ENCODE assay signal across 2 cellular contexts in the genomic region with DNA sequence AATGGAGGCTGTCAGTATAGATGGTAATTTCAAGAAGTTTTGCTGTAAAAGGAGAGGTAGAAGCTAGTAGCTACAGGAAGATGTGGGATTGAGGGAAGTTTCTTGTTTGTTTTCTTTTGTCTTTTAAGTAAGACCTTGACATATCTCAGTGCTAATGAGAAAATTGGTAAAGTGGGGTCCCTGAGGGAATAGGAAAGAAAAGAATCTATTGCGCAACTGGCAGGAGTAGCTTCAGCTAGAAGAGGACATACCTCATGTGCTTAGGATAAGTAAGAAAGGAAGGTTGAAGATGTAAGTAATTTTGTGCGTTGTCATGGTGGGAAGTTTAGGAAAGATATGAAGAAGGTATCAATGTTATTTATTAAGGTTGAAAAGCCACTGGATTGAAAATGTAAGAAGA.
A peak's percentile ranks its signal among the peaks of the same experiment; 100 is the strongest.
TF ChIP-seq lines count a peak whose summit lies in the region.

No MANE protein-coding gene starts in this region.

TF ChIP-seq in HepG2, 621 proteins besides CTCF, POLR2A, EP300 and RAD21:
- TF ChIP-seq ZNF225 (CRISPR knock-in tag; IDR thresholded peaks at IDR 0.05) (no peak), ZNF7 (CRISPR knock-in tag; IDR thresholded peaks at IDR 0.05) (no peak), ZMYM3 (CRISPR knock-in tag; IDR thresholded peaks at IDR 0.05) (no peak), PRMT3 (CRISPR knock-in tag; IDR thresholded peaks at IDR 0.05; ENCODE audit: borderline replicate concordance, low read depth) (no peak), MZF1 (CRISPR knock-in tag; IDR thresholded peaks at IDR 0.05; ENCODE audit: borderline replicate concordance) (no peak), ZIK1 (CRISPR knock-in tag; IDR thresholded peaks at IDR 0.05; ENCODE audit: borderline replicate concordance, low read depth) (no peak), KLF16 (CRISPR knock-in tag; IDR thresholded peaks at IDR 0.05) (no peak), CEBPB (IDR thresholded peaks at IDR 0.05; ENCODE audit: borderline replicate concordance, low read depth, low read length) (peak; percentile 90), PAWR (CRISPR knock-in tag; IDR thresholded peaks at IDR 0.05; ENCODE audit: borderline replicate concordance) (no peak), CEBPG (CRISPR knock-in tag; IDR thresholded peaks at IDR 0.05) (peak; percentile 45; the same call in 1 of the 2 replicates), KDM2A (CRISPR knock-in tag; IDR thresholded peaks at IDR 0.05; ENCODE audit: borderline replicate concordance, low read depth) (no peak), ZNF343 (CRISPR knock-in tag; IDR thresholded peaks at IDR 0.05) (no peak), ZNF670 (CRISPR knock-in tag; IDR thresholded peaks at IDR 0.05; ENCODE audit: borderline replicate concordance) (no peak)
- TF ChIP-seq, protein P1, sequence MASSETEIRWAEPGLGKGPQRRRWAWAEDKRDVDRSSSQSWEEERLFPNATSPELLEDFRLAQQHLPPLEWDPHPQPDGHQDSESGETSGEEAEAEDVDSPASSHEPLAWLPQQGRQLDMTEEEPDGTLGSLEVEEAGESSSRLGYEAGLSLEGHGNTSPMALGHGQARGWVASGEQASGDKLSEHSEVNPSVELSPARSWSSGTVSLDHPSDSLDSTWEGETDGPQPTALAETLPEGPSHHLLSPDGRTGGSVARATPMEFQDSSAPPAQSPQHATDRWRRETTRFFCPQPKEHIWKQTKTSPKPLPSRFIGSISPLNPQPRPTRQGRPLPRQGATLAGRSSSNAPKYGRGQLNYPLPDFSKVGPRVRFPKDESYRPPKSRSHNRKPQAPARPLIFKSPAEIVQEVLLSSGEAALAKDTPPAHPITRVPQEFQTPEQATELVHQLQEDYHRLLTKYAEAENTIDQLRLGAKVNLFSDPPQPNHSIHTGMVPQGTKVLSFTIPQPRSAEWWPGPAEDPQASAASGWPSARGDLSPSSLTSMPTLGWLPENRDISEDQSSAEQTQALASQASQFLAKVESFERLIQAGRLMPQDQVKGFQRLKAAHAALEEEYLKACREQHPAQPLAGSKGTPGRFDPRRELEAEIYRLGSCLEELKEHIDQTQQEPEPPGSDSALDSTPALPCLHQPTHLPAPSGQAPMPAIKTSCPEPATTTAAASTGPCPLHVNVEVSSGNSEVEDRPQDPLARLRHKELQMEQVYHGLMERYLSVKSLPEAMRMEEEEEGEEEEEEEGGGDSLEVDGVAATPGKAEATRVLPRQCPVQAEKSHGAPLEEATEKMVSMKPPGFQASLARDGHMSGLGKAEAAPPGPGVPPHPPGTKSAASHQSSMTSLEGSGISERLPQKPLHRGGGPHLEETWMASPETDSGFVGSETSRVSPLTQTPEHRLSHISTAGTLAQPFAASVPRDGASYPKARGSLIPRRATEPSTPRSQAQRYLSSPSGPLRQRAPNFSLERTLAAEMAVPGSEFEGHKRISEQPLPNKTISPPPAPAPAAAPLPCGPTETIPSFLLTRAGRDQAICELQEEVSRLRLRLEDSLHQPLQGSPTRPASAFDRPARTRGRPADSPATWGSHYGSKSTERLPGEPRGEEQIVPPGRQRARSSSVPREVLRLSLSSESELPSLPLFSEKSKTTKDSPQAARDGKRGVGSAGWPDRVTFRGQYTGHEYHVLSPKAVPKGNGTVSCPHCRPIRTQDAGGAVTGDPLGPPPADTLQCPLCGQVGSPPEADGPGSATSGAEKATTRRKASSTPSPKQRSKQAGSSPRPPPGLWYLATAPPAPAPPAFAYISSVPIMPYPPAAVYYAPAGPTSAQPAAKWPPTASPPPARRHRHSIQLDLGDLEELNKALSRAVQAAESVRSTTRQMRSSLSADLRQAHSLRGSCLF (CRISPR knock-in tag; IDR thresholded peaks at IDR 0.05; ENCODE audit: borderline replicate concordance) = no peak
- TF ChIP-seq, protein P2, sequence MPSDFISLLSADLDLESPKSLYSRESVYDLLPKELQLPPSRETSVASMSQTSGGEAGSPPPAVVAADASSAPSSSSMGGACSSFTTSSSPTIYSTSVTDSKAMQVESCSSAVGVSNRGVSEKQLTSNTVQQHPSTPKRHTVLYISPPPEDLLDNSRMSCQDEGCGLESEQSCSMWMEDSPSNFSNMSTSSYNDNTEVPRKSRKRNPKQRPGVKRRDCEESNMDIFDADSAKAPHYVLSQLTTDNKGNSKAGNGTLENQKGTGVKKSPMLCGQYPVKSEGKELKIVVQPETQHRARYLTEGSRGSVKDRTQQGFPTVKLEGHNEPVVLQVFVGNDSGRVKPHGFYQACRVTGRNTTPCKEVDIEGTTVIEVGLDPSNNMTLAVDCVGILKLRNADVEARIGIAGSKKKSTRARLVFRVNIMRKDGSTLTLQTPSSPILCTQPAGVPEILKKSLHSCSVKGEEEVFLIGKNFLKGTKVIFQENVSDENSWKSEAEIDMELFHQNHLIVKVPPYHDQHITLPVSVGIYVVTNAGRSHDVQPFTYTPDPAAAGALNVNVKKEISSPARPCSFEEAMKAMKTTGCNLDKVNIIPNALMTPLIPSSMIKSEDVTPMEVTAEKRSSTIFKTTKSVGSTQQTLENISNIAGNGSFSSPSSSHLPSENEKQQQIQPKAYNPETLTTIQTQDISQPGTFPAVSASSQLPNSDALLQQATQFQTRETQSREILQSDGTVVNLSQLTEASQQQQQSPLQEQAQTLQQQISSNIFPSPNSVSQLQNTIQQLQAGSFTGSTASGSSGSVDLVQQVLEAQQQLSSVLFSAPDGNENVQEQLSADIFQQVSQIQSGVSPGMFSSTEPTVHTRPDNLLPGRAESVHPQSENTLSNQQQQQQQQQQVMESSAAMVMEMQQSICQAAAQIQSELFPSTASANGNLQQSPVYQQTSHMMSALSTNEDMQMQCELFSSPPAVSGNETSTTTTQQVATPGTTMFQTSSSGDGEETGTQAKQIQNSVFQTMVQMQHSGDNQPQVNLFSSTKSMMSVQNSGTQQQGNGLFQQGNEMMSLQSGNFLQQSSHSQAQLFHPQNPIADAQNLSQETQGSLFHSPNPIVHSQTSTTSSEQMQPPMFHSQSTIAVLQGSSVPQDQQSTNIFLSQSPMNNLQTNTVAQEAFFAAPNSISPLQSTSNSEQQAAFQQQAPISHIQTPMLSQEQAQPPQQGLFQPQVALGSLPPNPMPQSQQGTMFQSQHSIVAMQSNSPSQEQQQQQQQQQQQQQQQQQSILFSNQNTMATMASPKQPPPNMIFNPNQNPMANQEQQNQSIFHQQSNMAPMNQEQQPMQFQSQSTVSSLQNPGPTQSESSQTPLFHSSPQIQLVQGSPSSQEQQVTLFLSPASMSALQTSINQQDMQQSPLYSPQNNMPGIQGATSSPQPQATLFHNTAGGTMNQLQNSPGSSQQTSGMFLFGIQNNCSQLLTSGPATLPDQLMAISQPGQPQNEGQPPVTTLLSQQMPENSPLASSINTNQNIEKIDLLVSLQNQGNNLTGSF (CRISPR knock-in tag; IDR thresholded peaks at IDR 0.05) = no peak

TF ChIP-seq in K562, 482 proteins besides CTCF, POLR2A, EP300 and RAD21:
- no peak for TF ChIP-seq ZNF77 (CRISPR knock-in tag; IDR thresholded peaks at IDR 0.05)
- peak; percentile 38; the same call in 1 of the 2 replicates for TF ChIP-seq CEBPB (tag; IDR thresholded peaks at IDR 0.05)
- TF ChIP-seq CEBPG (CRISPR knock-in tag; IDR thresholded peaks at IDR 0.05) = no peak
- TF ChIP-seq CEBPG (tag; conservative IDR thresholded peaks at IDR 0.05 in 1 of 2, IDR thresholded peaks at IDR 0.05 in 1 of 2) = peak in 1 of 2 experiments; percentile 66; a peak in 2 of 4 replicates
TF ChIP-seq in K562: peak in this region for 2.
